Comparison of ENCODE assay signal across 17 cellular contexts in genomic region chr10:48240196-48240595, GRCh38. TPM values are rescaled to one million over a fixed set of nuclear protein-coding genes. Genes with fewer than 3 reads are reported as not detected.
DNase-seq lines count a peak whose midpoint lies in the region; ATAC-seq and TF ChIP-seq lines count a peak whose summit lies in the region.
"Had no signal": no experiment of that assay in that cellular context is flagged by ENCODE, and none has a peak within 500 bp of the region (broad histone marks: within the 10 kb centered on the region; RNA-seq: fewer than 3 reads in every experiment).

No MANE protein-coding gene starts in this region.

- H3K27me3 Mint-ChIP-seq in activated CD8-positive, alpha-beta T cell treated with anti-CD3 and anti-CD28 coated beads, Interleukin-2, amount 10 ng/mL, durations not matched to agents 7 days and 5 days (ENCODE audit: low read depth), result no peaks in the 10 kb centered on the region
- H3K27me3 Mint-ChIP-seq in activated CD8-positive, alpha-beta T cell treated with anti-CD3 and anti-CD28 coated beads for 36 hours, result no peaks in the 10 kb centered on the region
- H3K27me3 Mint-ChIP-seq in type B pancreatic cell, result peaks cover 4% of the 10 kb centered on the region
- H3K27me3 Mint-ChIP-seq: CD4-positive, CD25-positive, alpha-beta regulatory T cell had no signal

- intact Hi-C loops in activated CD8-positive, alpha-beta T cell treated with anti-CD3 and anti-CD28 coated beads for 36 hours (cut with micrococcal nuclease), result no loop called here

- ATAC-seq in activated CD8-positive, alpha-beta T cell treated with anti-CD3 and anti-CD28 coated beads, Interleukin-2, amount 10 ng/mL, durations not matched to agents 7 days and 5 days, result no peak
- ATAC-seq in activated CD8-positive, alpha-beta T cell treated with anti-CD3 and anti-CD28 coated beads for 36 hours, result no peak
- ATAC-seq in activated CD4-positive, CD25-positive, alpha-beta regulatory T cell treated with anti-CD3 and anti-CD28 coated beads, Interleukin-2, amount 50 U/mL, for 24 hours, result no peak
- ATAC-seq: CD8-positive, alpha-beta T cell had no signal

- peak; percentile 12 for DNase-seq in activated CD8-positive, alpha-beta T cell treated with anti-CD3 and anti-CD28 coated beads, Interleukin-2, amount 10 ng/mL, durations not matched to agents 7 days and 5 days
- DNase-seq in activated CD8-positive, alpha-beta T cell treated with anti-CD3 and anti-CD28 coated beads for 36 hours, result no peak
- DNase-seq in D341Med (ENCODE audit: low spot score) (peak; percentile 40), ecto neural progenitor cell (ENCODE audit: low spot score) (peak; percentile 12), type B pancreatic cell (ENCODE audit: extremely low spot score, unreplicated experiment) (peak; percentile 52), NCI-H345 treated with DMSO at 0.1 percent for 48 hours (lab: John Stamatoyannopoulos, UW; ENCODE audit: unreplicated experiment) (no peak)
- DNase-seq: CD4-positive, CD25-positive, alpha-beta regulatory T cell; CD8-positive, alpha-beta T cell; DMS53; DMS79 treated with DMSO at 0.1 percent for 48 hours; GF-D8; GM23248; HFFc6 had no signal

- no peak for TF ChIP-seq CTCF in activated CD8-positive, alpha-beta T cell treated with anti-CD3 and anti-CD28 coated beads for 36 hours (IDR thresholded peaks at IDR 0.05)
- no peak for TF ChIP-seq CTCF in type B pancreatic cell (conservative IDR thresholded peaks at IDR 0.05)

- no peaks in the 10 kb centered on the region for H3K4me1 Mint-ChIP-seq in activated CD8-positive, alpha-beta T cell treated with anti-CD3 and anti-CD28 coated beads, Interleukin-2, amount 10 ng/mL, durations not matched to agents 7 days and 5 days (ENCODE audit: low read depth)
- no peaks in the 10 kb centered on the region for H3K4me1 Mint-ChIP-seq in activated CD8-positive, alpha-beta T cell treated with anti-CD3 and anti-CD28 coated beads for 36 hours (ENCODE audit: low read depth)
- H3K4me1 Mint-ChIP-seq in type B pancreatic cell (ENCODE audit: unreplicated experiment), result no peaks in the 10 kb centered on the region
- H3K4me1 Mint-ChIP-seq: B cell had no signal

- H3K36me3 Mint-ChIP-seq in activated CD8-positive, alpha-beta T cell treated with anti-CD3 and anti-CD28 coated beads, Interleukin-2, amount 10 ng/mL, durations not matched to agents 7 days and 5 days (ENCODE audit: low read depth), result no peaks in the 10 kb centered on the region
- no peaks in the 10 kb centered on the region for H3K36me3 Mint-ChIP-seq in activated CD8-positive, alpha-beta T cell treated with anti-CD3 and anti-CD28 coated beads for 36 hours (ENCODE audit: low read depth)
- H3K36me3 Mint-ChIP-seq in type B pancreatic cell, result no peaks in the 10 kb centered on the region
- H3K36me3 Mint-ChIP-seq: CD4-positive, CD25-positive, alpha-beta regulatory T cell; CD8-positive, alpha-beta T cell had no signal

- no peaks in the 10 kb centered on the region for H3K9me3 Mint-ChIP-seq in activated CD8-positive, alpha-beta T cell treated with anti-CD3 and anti-CD28 coated beads, Interleukin-2, amount 10 ng/mL, durations not matched to agents 7 days and 5 days (ENCODE audit: insufficient read depth)
- H3K9me3 Mint-ChIP-seq in activated CD8-positive, alpha-beta T cell treated with anti-CD3 and anti-CD28 coated beads for 36 hours, result no peaks in the 10 kb centered on the region
- no peaks in the 10 kb centered on the region for H3K9me3 Mint-ChIP-seq in type B pancreatic cell
- H3K9me3 Mint-ChIP-seq: CD4-positive, CD25-positive, alpha-beta regulatory T cell; CD8-positive, alpha-beta T cell; HFFc6 had no signal

- no peak overlapping the region for H3K27ac Mint-ChIP-seq in activated CD8-positive, alpha-beta T cell treated with anti-CD3 and anti-CD28 coated beads, Interleukin-2, amount 10 ng/mL, durations not matched to agents 7 days and 5 days
- no peak overlapping the region for H3K27ac Mint-ChIP-seq in activated CD8-positive, alpha-beta T cell treated with anti-CD3 and anti-CD28 coated beads for 36 hours
- no peak overlapping the region for H3K27ac Mint-ChIP-seq in type B pancreatic cell
- H3K27ac Mint-ChIP-seq: B cell; CD4-positive, CD25-positive, alpha-beta regulatory T cell; CD8-positive, alpha-beta T cell; HFFc6 had no signal

- POLR2A ChIA-PET in activated CD8-positive, alpha-beta T cell treated with anti-CD3 and anti-CD28 coated beads, Interleukin-2, amount 10 ng/mL, durations not matched to agents 7 days and 5 days (lab: Charles Lee), result no interaction called here
- POLR2A ChIA-PET in activated CD8-positive, alpha-beta T cell treated with anti-CD3 and anti-CD28 coated beads for 36 hours (lab: Charles Lee), result no interaction called here

- CTCF ChIA-PET in activated CD8-positive, alpha-beta T cell treated with anti-CD3 and anti-CD28 coated beads, Interleukin-2, amount 10 ng/mL, durations not matched to agents 7 days and 5 days (lab: Charles Lee), result no interaction called here
- CTCF ChIA-PET in activated CD8-positive, alpha-beta T cell treated with anti-CD3 and anti-CD28 coated beads for 36 hours (lab: Charles Lee), result no interaction called here

- H3K4me3 Mint-ChIP-seq in activated CD8-positive, alpha-beta T cell treated with anti-CD3 and anti-CD28 coated beads, Interleukin-2, amount 10 ng/mL, durations not matched to agents 7 days and 5 days, result no peak overlapping the region
- H3K4me3 Mint-ChIP-seq in activated CD8-positive, alpha-beta T cell treated with anti-CD3 and anti-CD28 coated beads for 36 hours, result no peak overlapping the region
- no peak overlapping the region for H3K4me3 Mint-ChIP-seq in type B pancreatic cell
- H3K4me3 Mint-ChIP-seq: B cell; CD4-positive, CD25-positive, alpha-beta regulatory T cell; CD8-positive, alpha-beta T cell; HFFc6 had no signal

RNA-seq across cellular contexts. Expression of gene FRMPD2, which starts 34.3 kb away (rescaled TPM):
- total RNA-seq in activated CD8-positive, alpha-beta T cell treated with anti-CD3 and anti-CD28 coated beads, Interleukin-2, amount 10 ng/mL, durations not matched to agents 7 days and 5 days, result not detected
- not detected for total RNA-seq in activated CD8-positive, alpha-beta T cell treated with anti-CD3 and anti-CD28 coated beads for 36 hours
- 0.80 and 1.1 TPM in 2 replicates for total RNA-seq in type B pancreatic cell (ENCODE audit: low replicate concordance)
- total RNA-seq: B cell; CD4-positive, CD25-positive, alpha-beta regulatory T cell; CD8-positive, alpha-beta T cell; Daoy; GM23248; H4; HFFc6 had no signal

Comparison
In these comparisons a context has a peak if more than half of its experiments do, and no peak if none do; other contexts are left out.
1. DNase-seq: peak in activated CD8-positive, alpha-beta T cell treated with anti-CD3 and anti-CD28 coated beads, Interleukin-2, amount 10 ng/mL, durations not matched to agents 7 days and 5 days (single experiment), D341Med (single experiment), ecto neural progenitor cell (single experiment) and type B pancreatic cell (single experiment); none in activated CD8-positive, alpha-beta T cell treated with anti-CD3 and anti-CD28 coated beads for 36 hours (single experiment) and NCI-H345 treated with DMSO at 0.1 percent for 48 hours (single experiment).